In the genomic region with DNA sequence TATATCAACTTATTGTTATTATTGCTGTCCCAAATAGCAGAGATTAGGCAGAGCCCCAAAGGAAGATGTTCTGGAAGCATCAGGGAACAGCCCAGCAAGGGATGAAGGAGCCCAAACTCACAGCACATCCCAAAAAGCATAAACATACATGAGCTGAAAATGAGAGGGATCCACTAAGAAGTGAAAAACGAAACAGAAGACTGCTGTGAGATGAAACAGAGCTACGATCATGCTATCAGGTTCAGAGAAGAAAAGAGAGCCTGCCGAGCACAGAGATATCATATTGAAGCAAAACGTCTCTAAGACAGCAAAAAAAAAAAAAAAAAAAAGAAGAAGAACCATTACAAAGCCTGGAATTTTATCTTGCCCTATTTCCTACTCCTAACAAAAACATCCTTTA, we compare ENCODE assay signal across 23 cellular contexts.
A peak's percentile ranks its signal among the peaks of the same experiment; 100 is the strongest.
DNase-seq lines count a peak whose midpoint lies in the region; ATAC-seq, FAIRE-seq and TF ChIP-seq lines count a peak whose summit lies in the region.
"Had no signal": no experiment of that assay in that cellular context is flagged by ENCODE, and none has a peak within 500 bp of the region (broad histone marks: within the 10 kb centered on the region; RNA-seq: fewer than 3 reads in every experiment).

No MANE protein-coding gene starts in this region.

- H2AK5ac ChIP-seq in H1 (ENCODE audit: low read depth, low read length) = no peak overlapping the region

- H3K4me3 ChIP-seq in OCI-LY3 (ENCODE audit: low read length) = peak overlapping the region; percentile 12
- no peak overlapping the region for H3K4me3 ChIP-seq in H1 (ENCODE audit: extremely low read depth in 1 of 4, insufficient read depth in 2 of 4, low read depth in 3 of 4, low read length in 4 of 4)
- H3K4me3 ChIP-seq: BLaER1, GM23248 had no signal

- H3K4me1 ChIP-seq in OCI-LY3 (ENCODE audit: low read length) (peaks cover 6% of the 10 kb centered on the region; the same call in 1 of the 2 replicates), H1 (replicated peaks in 1 of 4; ENCODE audit: control insufficient read depth in 3 of 4, insufficient read depth in 4 of 4, low read length in 3 of 4) (no peaks in the 10 kb centered on the region)
- H3K4me1 ChIP-seq: BLaER1, Caco-2 had no signal

- H3K4me1 Mint-ChIP-seq in activated T-cell treated with anti-CD3 and anti-CD28 coated beads, Interleukin-2, amount 50 U/mL, for 72 hours (ENCODE audit: low read depth) = no peaks in the 10 kb centered on the region
- no peaks in the 10 kb centered on the region for H3K4me1 Mint-ChIP-seq in activated T-helper 2 cell treated with anti-CD3 and anti-CD28 coated beads, Interferon-gamma antibody, Interleukin-2, Interleukin-4, amounts not matched to agents 10 μg/mL and 5 μg/mL and 100 μg/mL, durations not matched to agents 14 hours and 24 hours and 36 hours (ENCODE audit: low read depth)
- H3K4me1 Mint-ChIP-seq: B cell; CD4-positive, CD25-positive, alpha-beta regulatory T cell had no signal

- H2BK120ac ChIP-seq in H1 (replicated peaks; ENCODE audit: low read depth, low read length) = no peak overlapping the region

- H3K27me3 Mint-ChIP-seq in activated T-cell treated with anti-CD3 and anti-CD28 coated beads, Interleukin-2, amount 50 U/mL, for 72 hours (ENCODE audit: low read depth) = peaks cover 47% of the 10 kb centered on the region
- H3K27me3 Mint-ChIP-seq in activated T-helper 2 cell treated with anti-CD3 and anti-CD28 coated beads, Interferon-gamma antibody, Interleukin-2, Interleukin-4, amounts not matched to agents 10 μg/mL and 5 μg/mL and 100 μg/mL, durations not matched to agents 14 hours and 24 hours and 36 hours (ENCODE audit: low read depth) = no peaks in the 10 kb centered on the region
- H3K27me3 Mint-ChIP-seq: B cell had no signal

- no peaks in the 10 kb centered on the region for H3K27me3 ChIP-seq in OCI-LY3 (ENCODE audit: low read depth, low read length)
- H3K27me3 ChIP-seq in H1 (replicated peaks in 1 of 4; ENCODE audit: control insufficient read depth in 3 of 4, extremely low read depth in 1 of 4, insufficient read depth in 3 of 4, low read length in 3 of 4) = no peaks in the 10 kb centered on the region
- H3K27me3 ChIP-seq: BLaER1 had no signal

- no peak for FAIRE-seq in H1 (lab: Jason Lieb, UNC)
- FAIRE-seq: GM12892, GM19239 had no signal

- TF ChIP-seq POLR2A in H1 (IDR thresholded peaks at IDR 0.05; ENCODE audit: control extremely low read depth in 1 of 2, low read depth in 2 of 2, low read length in 2 of 2) = no peak

- H3K9me3 ChIP-seq in OCI-LY3 (ENCODE audit: insufficient read depth, low read length) (no peaks in the 10 kb centered on the region), H1 (ENCODE audit: insufficient read depth in 2 of 2, low read depth in 1 of 2, low read length in 1 of 2) (no peaks in the 10 kb centered on the region)
- H3K9me3 ChIP-seq: BLaER1, Caco-2 had no signal

- no peak overlapping the region for H2BK20ac ChIP-seq in H1 (ENCODE audit: low read length)

- WGBS in H1 (ENCODE audit: extremely low coverage in 1 of 2, insufficient coverage in 1 of 2, insufficient read length in 1 of 2, insufficient replicate concordance in 2 of 2, low coverage in 1 of 2, low lambda C conversion rate in 2 of 2, missing lambda C conversion rate in 1 of 2), 2 experiments = 86% methylated on average over 3 of the region's 4 CpGs; no CpG with 5 or more reads in 1 of the 2 experiments

- H3K4me3 Mint-ChIP-seq in activated T-cell treated with anti-CD3 and anti-CD28 coated beads, Interleukin-2, amount 50 U/mL, for 72 hours = no peak overlapping the region
- no peak overlapping the region for H3K4me3 Mint-ChIP-seq in activated T-helper 2 cell treated with anti-CD3 and anti-CD28 coated beads, Interferon-gamma antibody, Interleukin-2, Interleukin-4, amounts not matched to agents 10 μg/mL and 5 μg/mL and 100 μg/mL, durations not matched to agents 14 hours and 24 hours and 36 hours (ENCODE audit: low read depth)
- H3K4me3 Mint-ChIP-seq: B cell; CD4-positive, CD25-positive, alpha-beta regulatory T cell; CD8-positive, alpha-beta T cell; H9; HFFc6 had no signal

- no peak overlapping the region for H2BK5ac ChIP-seq in H1 (ENCODE audit: low read depth, low read length)

- H3K36me3 Mint-ChIP-seq in activated T-cell treated with anti-CD3 and anti-CD28 coated beads, Interleukin-2, amount 50 U/mL, for 72 hours (ENCODE audit: insufficient read depth in 2 of 2) = no peaks in the 10 kb centered on the region
- no peaks in the 10 kb centered on the region for H3K36me3 Mint-ChIP-seq in activated T-helper 2 cell treated with anti-CD3 and anti-CD28 coated beads, Interferon-gamma antibody, Interleukin-2, Interleukin-4, amounts not matched to agents 10 μg/mL and 5 μg/mL and 100 μg/mL, durations not matched to agents 14 hours and 24 hours and 36 hours (ENCODE audit: low read depth)
- H3K36me3 Mint-ChIP-seq: CD4-positive, CD25-positive, alpha-beta regulatory T cell; CD8-positive, alpha-beta T cell had no signal

- peak overlapping the region; percentile 18; the same call in 1 of the 2 replicates for H2BK12ac ChIP-seq in H1 (ENCODE audit: low read depth, low read length)

- no peak for TF ChIP-seq RAD21 in H1 (IDR thresholded peaks at IDR 0.05 in 1 of 2, conservative IDR thresholded peaks at IDR 0.05 in 1 of 2; ENCODE audit: low read depth in 2 of 2, low read length in 2 of 2)

- TF ChIP-seq CTCF in OCI-LY3 (IDR thresholded peaks at IDR 0.05; ENCODE audit: low read depth, low read length) (no peak), H1 (IDR thresholded peaks at IDR 0.05; ENCODE audit: control extremely low read depth in 1 of 3, insufficient read depth in 1 of 3, low read depth in 1 of 3, low read length in 3 of 3) (no peak)

- H3K56ac ChIP-seq in H1 (replicated peaks; ENCODE audit: insufficient read length, low read depth, low read length) = no peak overlapping the region

- no peak overlapping the region for H3K14ac ChIP-seq in H1 (ENCODE audit: insufficient read length)

- no peak overlapping the region for H3K4ac ChIP-seq in H1 (replicated peaks; ENCODE audit: insufficient read length, low read depth, low read length)

- peak overlapping the region; percentile 42 for H3K27ac Mint-ChIP-seq in activated T-cell treated with anti-CD3 and anti-CD28 coated beads, Interleukin-2, amount 50 U/mL, for 72 hours
- H3K27ac Mint-ChIP-seq in activated T-helper 2 cell treated with anti-CD3 and anti-CD28 coated beads, Interferon-gamma antibody, Interleukin-2, Interleukin-4, amounts not matched to agents 10 μg/mL and 5 μg/mL and 100 μg/mL, durations not matched to agents 14 hours and 24 hours and 36 hours = no peak overlapping the region
- H3K27ac Mint-ChIP-seq: B cell; CD4-positive, CD25-positive, alpha-beta regulatory T cell; CD8-positive, alpha-beta T cell; H9; HFFc6 had no signal

- no peak for DNase-seq in activated T-cell treated with anti-CD3 and anti-CD28 coated beads, Interleukin-2, amount 50 U/mL, for 72 hours
- no peak for DNase-seq in activated T-cell treated with anti-CD3 and anti-CD28 coated beads for 4 hours
- no peak for DNase-seq in H1 (ENCODE audit: low read depth in 1 of 2, low spot score in 2 of 2)
- no peak for DNase-seq in activated T-helper 2 cell treated with anti-CD3 and anti-CD28 coated beads, Interferon-gamma antibody, Interleukin-2, Interleukin-4, amounts not matched to agents 10 μg/mL and 5 μg/mL and 100 μg/mL, durations not matched to agents 14 hours and 24 hours and 36 hours (ENCODE audit: low spot score)
- DNase-seq in kidney tubule cell (ENCODE audit: low spot score) = no peak
- no peak for DNase-seq in SKM-1 treated with dmso at 0.1 percent for 144 hours (lab: John Stamatoyannopoulos, UW; ENCODE audit: unreplicated experiment)
- DNase-seq: Caco-2; CD4-positive, CD25-positive, alpha-beta regulatory T cell; CD8-positive, alpha-beta T cell; DMS153; DND-41; GM23248; H9; HFFc6 had no signal

- no peak overlapping the region for H3K9ac ChIP-seq in OCI-LY3 (ENCODE audit: low read length)
- H3K9ac ChIP-seq in H1 (replicated peaks in 1 of 4; ENCODE audit: extremely low read depth in 1 of 4, low read depth in 3 of 4, low read length in 3 of 4) = no peak overlapping the region
- H3K9ac ChIP-seq: BLaER1, GM23248 had no signal

- H3K9me3 Mint-ChIP-seq in activated T-cell treated with anti-CD3 and anti-CD28 coated beads, Interleukin-2, amount 50 U/mL, for 72 hours = no peaks in the 10 kb centered on the region
- no peaks in the 10 kb centered on the region for H3K9me3 Mint-ChIP-seq in activated T-helper 2 cell treated with anti-CD3 and anti-CD28 coated beads, Interferon-gamma antibody, Interleukin-2, Interleukin-4, amounts not matched to agents 10 μg/mL and 5 μg/mL and 100 μg/mL, durations not matched to agents 14 hours and 24 hours and 36 hours
- H3K9me3 Mint-ChIP-seq: CD8-positive, alpha-beta T cell; H9; HFFc6 had no signal

- ATAC-seq in activated T-cell treated with anti-CD3 and anti-CD28 coated beads, Interleukin-2, amount 50 U/mL, for 72 hours (replicated peaks in 1 of 2) = no peak
- no peak for ATAC-seq in GM18909 (IDR thresholded peaks at IDR 0.05; ENCODE audit: poor library complexity, unreplicated experiment)
- ATAC-seq: CD8-positive, alpha-beta T cell; HCT116 had no signal

- H3K23ac ChIP-seq in H1 (ENCODE audit: insufficient read length) = no peak overlapping the region

- no peaks in the 10 kb centered on the region for H3K79me1 ChIP-seq in H1 (ENCODE audit: low read depth, low read length)

- TF ChIP-seq EP300 in H1 (IDR thresholded peaks at IDR 0.05; ENCODE audit: borderline replicate concordance in 1 of 2, low read depth in 2 of 2, low read length in 2 of 2) = no peak

- H4K8ac ChIP-seq in H1 (ENCODE audit: extremely low read depth, insufficient read depth, low read length) = no peak overlapping the region

- no peak overlapping the region for H3K27ac ChIP-seq in OCI-LY3 (ENCODE audit: low read length)
- H3K27ac ChIP-seq in H1 (ENCODE audit: low read depth, low read length) = no peak overlapping the region
- H3K27ac ChIP-seq: 22Rv1, BLaER1, C4-2B, GM23248 had no signal

- no peaks in the 10 kb centered on the region for H3K36me3 ChIP-seq in OCI-LY3 (replicated peaks; ENCODE audit: low read depth, low read length)
- no peaks in the 10 kb centered on the region for H3K36me3 ChIP-seq in H1 (ENCODE audit: control insufficient read depth in 2 of 4, insufficient read depth in 4 of 4, low read length in 3 of 4)
- H3K36me3 ChIP-seq: BLaER1 had no signal

- intact Hi-C loops in activated T-helper 2 cell treated with anti-CD3 and anti-CD28 coated beads, Interferon-gamma antibody, Interleukin-2, Interleukin-4, amounts not matched to agents 10 μg/mL and 5 μg/mL and 100 μg/mL, durations not matched to agents 14 hours and 24 hours and 36 hours (cut with micrococcal nuclease) = no loop called here

- POLR2A ChIA-PET in H1 (lab: Charles Lee; ENCODE audit: partially characterized antibody) = no interaction called here

- no peak overlapping the region for H3K18ac ChIP-seq in H1 (ENCODE audit: extremely low read depth, low read length)

- H2AFZ ChIP-seq in OCI-LY3 (ENCODE audit: low read depth, low read length) (peak overlapping the region; percentile 45; the same call in 1 of the 2 replicates), H1 (ENCODE audit: low read length) (no peak overlapping the region)
- H2AFZ ChIP-seq: GM23248 had no signal

- H3K4me2 ChIP-seq in OCI-LY3 (ENCODE audit: low read length) = peak overlapping the region; percentile 62
- no peak overlapping the region for H3K4me2 ChIP-seq in H1 (ENCODE audit: insufficient read depth in 1 of 2, low read depth in 2 of 2, low read length in 2 of 2)
- H3K4me2 ChIP-seq: BLaER1 had no signal

- CTCF ChIA-PET in H1 (lab: Charles Lee; ENCODE audit: partially characterized antibody) = interaction anchor here (1.5 kb wide), 1 partner anchor 22 kb away, joined by 3 read pairs; no protein-coding TSS in a partner anchor

- no peaks in the 10 kb centered on the region for H3K23me2 ChIP-seq in H1 (ENCODE audit: low read depth, low read length)

- H4K5ac ChIP-seq in H1 (ENCODE audit: insufficient read length, low read depth, low read length) = no peak overlapping the region

- H3K79me2 ChIP-seq in OCI-LY3 (ENCODE audit: low read length) = no peaks in the 10 kb centered on the region
- H3K79me2 ChIP-seq in H1 (ENCODE audit: control insufficient read depth in 1 of 2, insufficient read depth in 2 of 2, low read length in 2 of 2) = no peaks in the 10 kb centered on the region

- no peaks in the 10 kb centered on the region for H4K20me1 ChIP-seq in OCI-LY3 (ENCODE audit: insufficient read depth, low read length)
- no peaks in the 10 kb centered on the region for H4K20me1 ChIP-seq in H1 (replicated peaks in 1 of 2; ENCODE audit: control insufficient read depth in 1 of 2, insufficient read depth in 2 of 2, low read length in 2 of 2)
- H4K20me1 ChIP-seq: BLaER1 had no signal

- no peak overlapping the region for H4K91ac ChIP-seq in H1 (replicated peaks; ENCODE audit: insufficient read length, low read length)

- no peak overlapping the region for H2BK15ac ChIP-seq in H1 (ENCODE audit: low read length)
